In the genomic region with DNA sequence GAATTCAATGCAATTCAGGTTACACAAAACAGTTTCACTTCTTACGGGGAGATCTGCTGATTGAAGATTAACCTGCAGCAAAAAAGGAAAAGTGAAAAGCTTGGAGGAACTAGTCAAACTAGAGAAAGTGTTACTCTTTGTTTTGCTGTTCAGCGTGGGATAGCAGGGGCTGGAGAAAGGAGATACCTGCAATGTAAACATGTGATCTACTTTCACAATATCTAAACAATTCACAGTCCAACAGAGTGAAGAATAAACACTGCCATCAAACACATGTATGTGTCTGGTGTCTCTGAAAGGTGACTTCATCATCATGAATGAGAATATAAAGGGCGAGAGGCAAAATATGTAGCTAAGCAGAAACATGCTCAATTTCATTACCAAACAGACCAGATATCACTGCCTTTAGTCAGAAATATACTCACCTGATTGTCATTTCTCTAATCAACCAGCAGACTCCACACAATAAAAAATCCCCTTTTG, we compare ENCODE assay signal across 19 cellular contexts. TPM values are rescaled to one million over a fixed set of nuclear protein-coding genes. Genes with fewer than 3 reads are reported as not detected.
DNase-seq lines count a peak whose midpoint lies in the region; ATAC-seq and TF ChIP-seq lines count a peak whose summit lies in the region.
"Had no signal": no experiment of that assay in that cellular context is flagged by ENCODE, and none has a peak within 500 bp of the region (broad histone marks: within the 10 kb centered on the region; RNA-seq: fewer than 3 reads in every experiment).

No MANE protein-coding gene starts in this region.

- peak overlapping the region; percentile 1; the same call in 1 of the 2 replicates for H3K9ac ChIP-seq in SU-DHL-6 (ENCODE audit: low read length)

- no peaks in the 10 kb centered on the region for H3K27me3 ChIP-seq in SU-DHL-6 (ENCODE audit: low read length)
- H3K27me3 ChIP-seq: tibial artery had no signal

- H3K4me3 Mint-ChIP-seq in Calu3 (ENCODE audit: low read depth, unreplicated experiment) = peak overlapping the region; percentile 47
- no peak overlapping the region for H3K4me3 Mint-ChIP-seq in mesothelial cell of epicardium
- no peak overlapping the region for H3K4me3 Mint-ChIP-seq in activated CD4-positive, alpha-beta memory T cell treated with anti-CD3 and anti-CD28 coated beads for 36 hours

- H3K4me3 ChIP-seq in SU-DHL-6 (ENCODE audit: insufficient read depth, low read length, poor library complexity, severe bottlenecking) = peak overlapping the region; percentile 5
- H3K4me3 ChIP-seq: tibial artery had no signal

- no peaks in the 10 kb centered on the region for H3K27me3 Mint-ChIP-seq in Calu3 (ENCODE audit: unreplicated experiment)
- H3K27me3 Mint-ChIP-seq in mesothelial cell of epicardium (ENCODE audit: low read depth) = no peaks in the 10 kb centered on the region
- peaks cover 31% of the 10 kb centered on the region for H3K27me3 Mint-ChIP-seq in activated CD4-positive, alpha-beta memory T cell treated with anti-CD3 and anti-CD28 coated beads for 36 hours

- POLR2A ChIA-PET in activated CD4-positive, alpha-beta memory T cell treated with anti-CD3 and anti-CD28 coated beads for 36 hours (lab: Charles Lee) = no interaction called here

- no peak overlapping the region for H2AFZ ChIP-seq in SU-DHL-6 (ENCODE audit: low read depth, low read length, severe bottlenecking)

- no peak for DNase-seq in Calu3
- DNase-seq in mesothelial cell of epicardium (ENCODE audit: low spot score in 2 of 2, unreplicated experiment in 2 of 2) = no peak
- DNase-seq in stimulated activated CD4-positive, alpha-beta T cell treated with anti-CD3 and anti-CD28 coated beads, Interleukin-12 subunit alpha, Interleukin-12 subunit beta, amount 100 ng/mL, for 4 hours = no peak
- no peak for DNase-seq in activated CD4-positive, alpha-beta memory T cell treated with anti-CD3 and anti-CD28 coated beads for 36 hours
- DNase-seq in COLO829 (ENCODE audit: low spot score) = no peak
- DNase-seq: activated CD4-positive, CD25-positive, alpha-beta regulatory T cell treated with anti-CD3 and anti-CD28 coated beads, Interleukin-2, amount 50 U/mL, for 72 hours; activated CD8-positive, alpha-beta memory T cell treated with anti-CD3 and anti-CD28 coated beads, Interleukin-2, amount 50 U/mL, for 48 hours; effector memory CD4-positive, alpha-beta T cell; NCI-H1930; NCI-H774; T-helper 1 cell; tibial artery had no signal

- H3K27ac Mint-ChIP-seq in Calu3 (ENCODE audit: unreplicated experiment) (no peak overlapping the region), mesothelial cell of epicardium (peak overlapping the region; percentile 3)
- H3K27ac Mint-ChIP-seq in activated CD4-positive, alpha-beta memory T cell treated with anti-CD3 and anti-CD28 coated beads for 36 hours = no peak overlapping the region

- peaks cover 13% of the 10 kb centered on the region; the same call in 1 of the 2 replicates for H3F3A ChIP-seq in SU-DHL-6 (ENCODE audit: insufficient read depth)

- H3K36me3 Mint-ChIP-seq in Calu3 (ENCODE audit: insufficient read depth, unreplicated experiment) (no peaks in the 10 kb centered on the region), mesothelial cell of epicardium (peaks cover 2% of the 10 kb centered on the region)
- H3K36me3 Mint-ChIP-seq in activated CD4-positive, alpha-beta memory T cell treated with anti-CD3 and anti-CD28 coated beads for 36 hours = no peaks in the 10 kb centered on the region

- H3K36me3 ChIP-seq in SU-DHL-6 (ENCODE audit: low read length) = no peaks in the 10 kb centered on the region
- H3K36me3 ChIP-seq: tibial artery had no signal

- no TSS peak for BruUV-seq in Calu3 (replicated peaks; lab: Mats Ljungman, UMichigan)

- ATAC-seq in GM21390 (IDR thresholded peaks at IDR 0.05; ENCODE audit: unreplicated experiment) (peak; percentile 19), HG03565 (IDR thresholded peaks at IDR 0.05; ENCODE audit: unreplicated experiment) (no peak)

- intact Hi-C loops in Calu3 (cut with micrococcal nuclease; ENCODE audit: unreplicated experiment) = no loop called here
- intact Hi-C loops in activated CD4-positive, alpha-beta memory T cell treated with anti-CD3 and anti-CD28 coated beads for 36 hours (cut with micrococcal nuclease) = no loop called here

- CTCF ChIA-PET in Calu3 (lab: Charles Lee) = interaction anchor here (0.6 to 0.9 kb wide), 2 partner anchors 10 to 85 kb away, joined by 3 to 4 read pairs; no protein-coding TSS in a partner anchor
- CTCF ChIA-PET in activated CD4-positive, alpha-beta memory T cell treated with anti-CD3 and anti-CD28 coated beads for 36 hours (lab: Charles Lee) = interaction anchor here (0.9 to 10.1 kb wide), 4 partner anchors 9 to 44 kb away, joined by 3 to 87 read pairs (median 6); no protein-coding TSS in a partner anchor

- no peaks in the 10 kb centered on the region for H3K9me3 ChIP-seq in SU-DHL-6 (ENCODE audit: insufficient read depth, low read length)
- H3K9me3 ChIP-seq: tibial artery had no signal

- H3K79me2 ChIP-seq in SU-DHL-6 (ENCODE audit: insufficient read depth, low read length) = no peaks in the 10 kb centered on the region

- H3K9me2 ChIP-seq in SU-DHL-6 (replicated peaks; ENCODE audit: insufficient read depth, low read length) = no peaks in the 10 kb centered on the region

- no peak for TF ChIP-seq CTCF in Calu3 (IDR thresholded peaks at IDR 0.05; ENCODE audit: unreplicated experiment)
- no peak for TF ChIP-seq CTCF in SU-DHL-6 (IDR thresholded peaks at IDR 0.05; ENCODE audit: insufficient read depth, low read length, poor library complexity, severe bottlenecking)
- no peak for TF ChIP-seq CTCF in mesothelial cell of epicardium (IDR thresholded peaks at IDR 0.05; ENCODE audit: unreplicated experiment)

- H3K4me1 Mint-ChIP-seq in Calu3 (ENCODE audit: low read depth, unreplicated experiment) (peaks cover 23% of the 10 kb centered on the region), mesothelial cell of epicardium (peaks cover 16% of the 10 kb centered on the region)
- H3K4me1 Mint-ChIP-seq in activated CD4-positive, alpha-beta memory T cell treated with anti-CD3 and anti-CD28 coated beads for 36 hours (ENCODE audit: low read depth) = peaks cover 63% of the 10 kb centered on the region

- no peaks in the 10 kb centered on the region for H4K20me1 ChIP-seq in SU-DHL-6 (ENCODE audit: low read depth, low read length)

- H3K4me2 ChIP-seq in SU-DHL-6 (ENCODE audit: low read depth, low read length, poor library complexity, severe bottlenecking) = peak overlapping the region; percentile 43

- no peaks in the 10 kb centered on the region for H3K9me3 Mint-ChIP-seq in Calu3 (ENCODE audit: low read depth, unreplicated experiment)
- H3K9me3 Mint-ChIP-seq in mesothelial cell of epicardium = no peaks in the 10 kb centered on the region
- H3K9me3 Mint-ChIP-seq in activated CD4-positive, alpha-beta memory T cell treated with anti-CD3 and anti-CD28 coated beads for 36 hours = no peaks in the 10 kb centered on the region
- H3K9me3 Mint-ChIP-seq: activated naive CD4-positive, alpha-beta T cell treated with anti-CD3 and anti-CD28 coated beads, Interleukin-2, amount 50 U/mL, for 72 hours had no signal

- H3K27ac ChIP-seq in SU-DHL-6 (ENCODE audit: low read depth, low read length) = peak overlapping the region; percentile 4; the same call in 1 of the 2 replicates
- H3K27ac ChIP-seq: HL-60, RWPE1, tibial artery had no signal

RNA-seq across cellular contexts. Expression of gene NIPAL1, which starts 26.4 kb away (rescaled TPM):
- total RNA-seq in Calu3 (2022) (17.0 and 21.0 TPM in 2 replicates), mesothelial cell of epicardium (12.1 to 13.4 TPM (median 13.3 TPM) in 3 replicates)
- 1 to 10 TPM; 1.3 to 1.9 TPM for total RNA-seq in activated CD4-positive, alpha-beta memory T cell treated with anti-CD3 and anti-CD28 coated beads for 36 hours

RNA-seq across cellular contexts. Expression of gene CNGA1, which starts 26.5 kb away (rescaled TPM):
- total RNA-seq in Calu3 (2022) (2.2 and 2.4 TPM in 2 replicates), mesothelial cell of epicardium (3.9 to 4.7 TPM (median 4.6 TPM) in 3 replicates)
- total RNA-seq in activated CD4-positive, alpha-beta memory T cell treated with anti-CD3 and anti-CD28 coated beads for 36 hours = under 1 TPM in 1 of 2 experiments, not detected in 1; 0.70 TPM
- total RNA-seq: LHCN-M2 had no signal
